Comparison of ENCODE assay signal across 20 cellular contexts in the genomic region with DNA sequence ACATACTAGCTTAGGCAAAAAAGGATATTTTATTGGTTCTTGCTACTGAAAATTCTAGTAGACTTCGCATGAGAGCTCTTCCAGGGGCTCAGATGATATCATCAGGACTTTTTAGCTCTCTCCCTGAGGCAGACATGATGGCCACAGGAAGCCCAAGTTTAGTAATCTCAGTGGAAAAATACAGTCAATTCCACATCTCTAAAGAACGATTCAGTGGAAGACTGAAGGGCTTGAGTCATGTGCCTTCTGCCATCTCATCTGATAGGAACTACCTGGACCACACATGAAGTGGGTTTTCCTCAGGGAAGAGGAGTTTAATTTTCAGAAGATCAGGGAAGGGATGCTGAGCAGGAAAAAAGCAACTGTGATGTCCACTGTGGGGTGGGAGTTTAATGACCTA.
DNase-seq lines count a peak whose midpoint lies in the region; ATAC-seq and TF ChIP-seq lines count a peak whose summit lies in the region.
"Had no signal": no experiment of that assay in that cellular context is flagged by ENCODE, and none has a peak within 500 bp of the region (broad histone marks: within the 10 kb centered on the region; RNA-seq: fewer than 3 reads in every experiment).

No MANE protein-coding gene starts in this region.

- peaks cover 19% of the 10 kb centered on the region for H3K4me1 ChIP-seq in PC-3 (ENCODE audit: insufficient read depth, low read length)

- peaks cover 46% of the 10 kb centered on the region for H3K36me3 Mint-ChIP-seq in activated naive CD4-positive, alpha-beta T cell treated with anti-CD3 and anti-CD28 coated beads, Interleukin-2, amount 50 U/mL, for 24 hours
- peaks cover 39% of the 10 kb centered on the region for H3K36me3 Mint-ChIP-seq in activated naive CD4-positive, alpha-beta T cell treated with anti-CD3 and anti-CD28 coated beads, Interleukin-2, amount 10 ng/mL, durations not matched to agents 7 days and 5 days
- H3K36me3 Mint-ChIP-seq in stimulated activated naive CD8-positive, alpha-beta T cell treated with anti-CD3 and anti-CD28 coated beads, Interleukin-15, Interleukin-2, amounts not matched to agents 100 ng/mL and 50 ng/mL, for 24 hours (ENCODE audit: low read depth) = peaks cover 81% of the 10 kb centered on the region
- peaks cover 61% of the 10 kb centered on the region for H3K36me3 Mint-ChIP-seq in stimulated activated memory B cell treated with anti-CD40 and anti-IgM and Interleukin-4, amounts not matched to agents 10 μg/mL and 1 μg/mL and 100 μg/mL, for 72 hours
- H3K36me3 Mint-ChIP-seq in osteocyte (ENCODE audit: unreplicated experiment) = peaks cover 32% of the 10 kb centered on the region

- no peaks in the 10 kb centered on the region for H3K79me2 ChIP-seq in PC-3 (ENCODE audit: low read length)

- intact Hi-C loops in PC-3 (cut with micrococcal nuclease) = no loop called here

- H3K4me2 ChIP-seq in PC-3 (ENCODE audit: low read length) = no peak overlapping the region
- H3K4me2 ChIP-seq: PC-9 had no signal

- no peak overlapping the region for H3K27ac ChIP-seq in PC-3 (ENCODE audit: low read length)
- H3K27ac ChIP-seq: PC-9, right atrium auricular region had no signal

- H3K9ac ChIP-seq in PC-3 (ENCODE audit: low read length) = no peak overlapping the region

- no peaks in the 10 kb centered on the region for H3K27me3 Mint-ChIP-seq in activated naive CD4-positive, alpha-beta T cell treated with anti-CD3 and anti-CD28 coated beads, Interleukin-2, amount 50 U/mL, for 24 hours
- no peaks in the 10 kb centered on the region for H3K27me3 Mint-ChIP-seq in activated naive CD4-positive, alpha-beta T cell treated with anti-CD3 and anti-CD28 coated beads, Interleukin-2, amount 10 ng/mL, durations not matched to agents 7 days and 5 days
- H3K27me3 Mint-ChIP-seq in stimulated activated naive CD8-positive, alpha-beta T cell treated with anti-CD3 and anti-CD28 coated beads, Interleukin-15, Interleukin-2, amounts not matched to agents 100 ng/mL and 50 ng/mL, for 24 hours = no peaks in the 10 kb centered on the region
- H3K27me3 Mint-ChIP-seq in stimulated activated memory B cell treated with anti-CD40 and anti-IgM and Interleukin-4, amounts not matched to agents 10 μg/mL and 1 μg/mL and 100 μg/mL, for 72 hours = no peaks in the 10 kb centered on the region
- no peaks in the 10 kb centered on the region for H3K27me3 Mint-ChIP-seq in osteocyte (ENCODE audit: unreplicated experiment)
- H3K27me3 Mint-ChIP-seq: activated naive CD8-positive, alpha-beta T cell; CD8-positive, alpha-beta memory T cell had no signal

- BruUV-seq in PC-3 (replicated peaks; lab: Mats Ljungman, UMichigan) = no TSS peak

- H3K27me3 ChIP-seq in PC-3 (ENCODE audit: low read length) = no peaks in the 10 kb centered on the region
- H3K27me3 ChIP-seq: right atrium auricular region had no signal

- no peaks in the 10 kb centered on the region for H3K9me3 ChIP-seq in PC-3 (ENCODE audit: low read length)

- peak overlapping the region; percentile 6 for H3K27ac Mint-ChIP-seq in activated naive CD4-positive, alpha-beta T cell treated with anti-CD3 and anti-CD28 coated beads, Interleukin-2, amount 50 U/mL, for 24 hours
- no peak overlapping the region for H3K27ac Mint-ChIP-seq in activated naive CD4-positive, alpha-beta T cell treated with anti-CD3 and anti-CD28 coated beads, Interleukin-2, amount 10 ng/mL, durations not matched to agents 7 days and 5 days
- peak overlapping the region; percentile 75 for H3K27ac Mint-ChIP-seq in stimulated activated naive CD8-positive, alpha-beta T cell treated with anti-CD3 and anti-CD28 coated beads, Interleukin-15, Interleukin-2, amounts not matched to agents 100 ng/mL and 50 ng/mL, for 24 hours
- no peak overlapping the region for H3K27ac Mint-ChIP-seq in stimulated activated memory B cell treated with anti-CD40 and anti-IgM and Interleukin-4, amounts not matched to agents 10 μg/mL and 1 μg/mL and 100 μg/mL, for 72 hours
- no peak overlapping the region for H3K27ac Mint-ChIP-seq in osteocyte (ENCODE audit: unreplicated experiment)
- H3K27ac Mint-ChIP-seq: activated naive CD8-positive, alpha-beta T cell had no signal

- H3K4me3 Mint-ChIP-seq in activated naive CD4-positive, alpha-beta T cell treated with anti-CD3 and anti-CD28 coated beads, Interleukin-2, amount 50 U/mL, for 24 hours = no peak overlapping the region
- H3K4me3 Mint-ChIP-seq in activated naive CD4-positive, alpha-beta T cell treated with anti-CD3 and anti-CD28 coated beads, Interleukin-2, amount 10 ng/mL, durations not matched to agents 7 days and 5 days = no peak overlapping the region
- H3K4me3 Mint-ChIP-seq in stimulated activated naive CD8-positive, alpha-beta T cell treated with anti-CD3 and anti-CD28 coated beads, Interleukin-15, Interleukin-2, amounts not matched to agents 100 ng/mL and 50 ng/mL, for 24 hours = no peak overlapping the region
- no peak overlapping the region for H3K4me3 Mint-ChIP-seq in stimulated activated memory B cell treated with anti-CD40 and anti-IgM and Interleukin-4, amounts not matched to agents 10 μg/mL and 1 μg/mL and 100 μg/mL, for 72 hours
- H3K4me3 Mint-ChIP-seq in osteocyte (ENCODE audit: unreplicated experiment) = no peak overlapping the region
- H3K4me3 Mint-ChIP-seq: activated naive CD8-positive, alpha-beta T cell; CD8-positive, alpha-beta memory T cell had no signal

- no peaks in the 10 kb centered on the region for H3K9me3 Mint-ChIP-seq in activated naive CD4-positive, alpha-beta T cell treated with anti-CD3 and anti-CD28 coated beads, Interleukin-2, amount 50 U/mL, for 24 hours
- no peaks in the 10 kb centered on the region for H3K9me3 Mint-ChIP-seq in activated naive CD4-positive, alpha-beta T cell treated with anti-CD3 and anti-CD28 coated beads, Interleukin-2, amount 10 ng/mL, durations not matched to agents 7 days and 5 days
- H3K9me3 Mint-ChIP-seq in stimulated activated naive CD8-positive, alpha-beta T cell treated with anti-CD3 and anti-CD28 coated beads, Interleukin-15, Interleukin-2, amounts not matched to agents 100 ng/mL and 50 ng/mL, for 24 hours = no peaks in the 10 kb centered on the region
- peaks cover 3% of the 10 kb centered on the region for H3K9me3 Mint-ChIP-seq in stimulated activated memory B cell treated with anti-CD40 and anti-IgM and Interleukin-4, amounts not matched to agents 10 μg/mL and 1 μg/mL and 100 μg/mL, for 72 hours
- H3K9me3 Mint-ChIP-seq in osteocyte (ENCODE audit: unreplicated experiment) = peaks cover 16% of the 10 kb centered on the region
- H3K9me3 Mint-ChIP-seq: CD8-positive, alpha-beta memory T cell had no signal

- no peak for ATAC-seq in PC-3
- no peak for ATAC-seq in stimulated activated memory B cell treated with anti-CD40 and anti-IgM and Interleukin-4, amounts not matched to agents 10 μg/mL and 1 μg/mL and 100 μg/mL, for 72 hours
- ATAC-seq: K562 had no signal

- peaks cover 2% of the 10 kb centered on the region; the same call in 1 of the 2 replicates for H3K36me3 ChIP-seq in PC-3 (ENCODE audit: low read depth, low read length)
- H3K36me3 ChIP-seq: right atrium auricular region had no signal

- H3K4me1 Mint-ChIP-seq in activated naive CD4-positive, alpha-beta T cell treated with anti-CD3 and anti-CD28 coated beads, Interleukin-2, amount 50 U/mL, for 24 hours = no peaks in the 10 kb centered on the region
- H3K4me1 Mint-ChIP-seq in activated naive CD4-positive, alpha-beta T cell treated with anti-CD3 and anti-CD28 coated beads, Interleukin-2, amount 10 ng/mL, durations not matched to agents 7 days and 5 days = no peaks in the 10 kb centered on the region
- peaks cover 11% of the 10 kb centered on the region for H3K4me1 Mint-ChIP-seq in stimulated activated naive CD8-positive, alpha-beta T cell treated with anti-CD3 and anti-CD28 coated beads, Interleukin-15, Interleukin-2, amounts not matched to agents 100 ng/mL and 50 ng/mL, for 24 hours (ENCODE audit: low read depth)
- H3K4me1 Mint-ChIP-seq in stimulated activated memory B cell treated with anti-CD40 and anti-IgM and Interleukin-4, amounts not matched to agents 10 μg/mL and 1 μg/mL and 100 μg/mL, for 72 hours = no peaks in the 10 kb centered on the region
- H3K4me1 Mint-ChIP-seq in osteocyte (ENCODE audit: unreplicated experiment) = peaks cover 7% of the 10 kb centered on the region
- H3K4me1 Mint-ChIP-seq: CD8-positive, alpha-beta memory T cell had no signal

- H3K4me3 ChIP-seq in PC-3 (ENCODE audit: low read length) (no peak overlapping the region), choroid plexus epithelial cell (ENCODE audit: low read depth, low read length) (no peak overlapping the region)
- H3K4me3 ChIP-seq: K562, PC-9, right atrium auricular region had no signal

- TF ChIP-seq CTCF in PC-3 (conservative IDR thresholded peaks at IDR 0.05; ENCODE audit: low read depth, low read length) (no peak), choroid plexus epithelial cell (conservative IDR thresholded peaks at IDR 0.05; ENCODE audit: low read depth, low read length) (no peak), osteocyte (IDR thresholded peaks at IDR 0.05) (no peak)

- H3F3A ChIP-seq in PC-3 (ENCODE audit: low read length, unreplicated experiment) = no peaks in the 10 kb centered on the region

- CTCF ChIA-PET in activated naive CD4-positive, alpha-beta T cell treated with anti-CD3 and anti-CD28 coated beads, Interleukin-2, amount 10 ng/mL, durations not matched to agents 7 days and 5 days (lab: Charles Lee) = interaction anchor here (0.7 kb wide), 1 partner anchor 17 kb away, joined by 3 read pairs; no protein-coding TSS in a partner anchor
- CTCF ChIA-PET in PC-3 (lab: Charles Lee) = interaction anchor here (0.6 kb wide), 1 partner anchor 132 kb away, joined by 3 read pairs; no protein-coding TSS in a partner anchor

- H3K9me2 ChIP-seq in PC-3 (replicated peaks; ENCODE audit: low read length) = no peaks in the 10 kb centered on the region

- POLR2A ChIA-PET in PC-3 (lab: Charles Lee; ENCODE audit: unreplicated experiment) = no interaction called here

- no peak overlapping the region for H2AFZ ChIP-seq in PC-3 (ENCODE audit: low read length)
- H2AFZ ChIP-seq: PC-9 had no signal

- no peak for DNase-seq in activated naive CD4-positive, alpha-beta T cell treated with anti-CD3 and anti-CD28 coated beads, Interleukin-2, amount 10 ng/mL, durations not matched to agents 7 days and 5 days
- DNase-seq in PC-3 = peak; percentile 41
- peak; percentile 27 for DNase-seq in choroid plexus epithelial cell (ENCODE audit: low read depth)
- no peak for DNase-seq in osteocyte (ENCODE audit: extremely low spot score, unreplicated experiment)
- no peak for DNase-seq in DMS 273 (lab: John Stamatoyannopoulos, UW; ENCODE audit: unreplicated experiment)
- DNase-seq: activated CD8-positive, alpha-beta memory T cell treated with anti-CD3 and anti-CD28 coated beads, Interleukin-2, amount 50 U/mL, for 4 hours; caudate nucleus; CD8-positive, alpha-beta memory T cell; effector memory CD4-positive, alpha-beta T cell; hippocampal formation; kidney; NCI-H1048; NCI-H2081 treated with DMSO at 0.1 percent for 48 hours; PC-9 had no signal

- H4K20me1 ChIP-seq in PC-3 (ENCODE audit: low read length) = no peaks in the 10 kb centered on the region

Comparison
In these comparisons a context has a peak if more than half of its experiments do, and no peak if none do; other contexts are left out.
1. H3K27ac Mint-ChIP-seq: peak in activated naive CD4-positive, alpha-beta T cell treated with anti-CD3 and anti-CD28 coated beads, Interleukin-2, amount 50 U/mL, for 24 hours (single experiment) and stimulated activated naive CD8-positive, alpha-beta T cell treated with anti-CD3 and anti-CD28 coated beads, Interleukin-15, Interleukin-2, amounts not matched to agents 100 ng/mL and 50 ng/mL, for 24 hours (single experiment); none in activated naive CD4-positive, alpha-beta T cell treated with anti-CD3 and anti-CD28 coated beads, Interleukin-2, amount 10 ng/mL, durations not matched to agents 7 days and 5 days (single experiment), stimulated activated memory B cell treated with anti-CD40 and anti-IgM and Interleukin-4, amounts not matched to agents 10 μg/mL and 1 μg/mL and 100 μg/mL, for 72 hours (single experiment) and osteocyte (single experiment).
2. DNase-seq: peak in PC-3 (single experiment) and choroid plexus epithelial cell (single experiment); none in activated naive CD4-positive, alpha-beta T cell treated with anti-CD3 and anti-CD28 coated beads, Interleukin-2, amount 10 ng/mL, durations not matched to agents 7 days and 5 days (single experiment), osteocyte (single experiment) and DMS 273 (single experiment).